9 cellular contexts compared by ENCODE assay signal in the genomic region with DNA sequence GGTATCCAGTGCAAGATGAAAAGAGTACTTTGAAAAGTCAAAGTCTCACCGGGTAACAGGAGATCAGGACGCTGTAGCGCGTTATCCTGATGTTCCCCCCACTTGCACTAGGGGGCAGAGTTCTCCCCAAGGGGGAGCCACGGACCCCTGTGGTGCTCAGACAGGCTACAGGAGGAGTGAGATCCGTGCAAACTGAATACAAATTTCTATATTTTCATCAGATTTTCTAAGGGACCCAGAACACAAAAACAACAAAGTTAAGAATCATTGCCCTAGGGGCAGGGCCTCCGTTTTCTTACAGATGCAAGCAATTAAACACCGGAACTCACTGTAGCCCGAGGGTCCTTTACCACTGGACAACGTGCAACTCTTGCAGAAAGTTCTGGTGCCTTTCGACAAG. TPM values are rescaled to one million over a fixed set of nuclear protein-coding genes. Genes with fewer than 3 reads are reported as not detected.
A peak's percentile ranks its signal among the peaks of the same experiment; 100 is the strongest.
DNase-seq lines count a peak whose midpoint lies in the region; ATAC-seq and TF ChIP-seq lines count a peak whose summit lies in the region.
"Had no signal": no experiment of that assay in that cellular context is flagged by ENCODE, and none has a peak within 500 bp of the region (broad histone marks: within the 10 kb centered on the region; RNA-seq: fewer than 3 reads in every experiment).

No MANE protein-coding gene starts in this region.

- no peak overlapping the region for H3K4me3 Mint-ChIP-seq in activated CD4-positive, alpha-beta memory T cell treated with anti-CD3 and anti-CD28 coated beads, Interleukin-2, amount 10 ng/mL, durations not matched to agents 7 days and 5 days

- no peaks in the 10 kb centered on the region for H3K9me3 Mint-ChIP-seq in activated CD4-positive, alpha-beta memory T cell treated with anti-CD3 and anti-CD28 coated beads, Interleukin-2, amount 10 ng/mL, durations not matched to agents 7 days and 5 days

- no peak overlapping the region for H3K27ac ChIP-seq in rectal smooth muscle tissue (ENCODE audit: low read depth, low read length)

- no peaks in the 10 kb centered on the region for H3K36me3 Mint-ChIP-seq in activated CD4-positive, alpha-beta memory T cell treated with anti-CD3 and anti-CD28 coated beads, Interleukin-2, amount 10 ng/mL, durations not matched to agents 7 days and 5 days (ENCODE audit: low read depth)
- H3K36me3 Mint-ChIP-seq: IgD-negative memory B cell had no signal

- peaks cover 6% of the 10 kb centered on the region for H3K4me1 ChIP-seq in rectal smooth muscle tissue (ENCODE audit: control insufficient read depth, insufficient read depth, low read length)

- TF ChIP-seq CTCF in GM10248 (IDR thresholded peaks at IDR 0.05; ENCODE audit: control extremely low read depth, extremely low read depth, low read depth, missing control alignments), result peak; percentile 43

- H3K9ac ChIP-seq in rectal smooth muscle tissue (ENCODE audit: low read length), result no peak overlapping the region

- H3K36me3 ChIP-seq in rectal smooth muscle tissue (ENCODE audit: control insufficient read depth, insufficient read depth, low read length), result no peaks in the 10 kb centered on the region

- H3K4me1 Mint-ChIP-seq in activated CD4-positive, alpha-beta memory T cell treated with anti-CD3 and anti-CD28 coated beads, Interleukin-2, amount 10 ng/mL, durations not matched to agents 7 days and 5 days, result peaks cover 11% of the 10 kb centered on the region

- peaks cover 45% of the 10 kb centered on the region for H3K27me3 Mint-ChIP-seq in activated CD4-positive, alpha-beta memory T cell treated with anti-CD3 and anti-CD28 coated beads, Interleukin-2, amount 10 ng/mL, durations not matched to agents 7 days and 5 days

- peaks cover 8% of the 10 kb centered on the region for H3K27me3 ChIP-seq in rectal smooth muscle tissue (ENCODE audit: control insufficient read depth, insufficient read depth, low read length)

- ATAC-seq in HG02571 (IDR thresholded peaks at IDR 0.05; ENCODE audit: unreplicated experiment), result peak; percentile 45

- POLR2A ChIA-PET in GM10248 (lab: Yijun Ruan, JAX), result no interaction called here
- POLR2A ChIA-PET in activated CD4-positive, alpha-beta memory T cell treated with anti-CD3 and anti-CD28 coated beads, Interleukin-2, amount 10 ng/mL, durations not matched to agents 7 days and 5 days (lab: Charles Lee), result no interaction called here

- CTCF ChIA-PET in GM10248 (lab: Yijun Ruan, JAX), result interaction anchor here (1.3 kb wide), 1 partner anchor 256 kb away, joined by 3 read pairs; no protein-coding TSS in a partner anchor
- CTCF ChIA-PET in activated CD4-positive, alpha-beta memory T cell treated with anti-CD3 and anti-CD28 coated beads, Interleukin-2, amount 10 ng/mL, durations not matched to agents 7 days and 5 days (lab: Charles Lee), result interaction anchor here (0.5 kb wide), 1 partner anchor 307 kb away, joined by 3 read pairs; no protein-coding TSS in a partner anchor

- H3K4me3 ChIP-seq in rectal smooth muscle tissue (ENCODE audit: low read length), result peak overlapping the region; percentile 78

- no peak overlapping the region for H3K27ac Mint-ChIP-seq in activated CD4-positive, alpha-beta memory T cell treated with anti-CD3 and anti-CD28 coated beads, Interleukin-2, amount 10 ng/mL, durations not matched to agents 7 days and 5 days

- DNase-seq in 8988T (peak; percentile 89), GM10248 (ENCODE audit: extremely low spot score) (peak; percentile 54), MV-4-11 (lab: John Stamatoyannopoulos, UW) (peak; percentile 61), glomerular visceral epithelial cell (ENCODE audit: extremely low spot score) (peak; percentile 78), cerebellum (ENCODE audit: low spot score) (no peak)
- peak; percentile 18 for DNase-seq in activated CD4-positive, alpha-beta memory T cell treated with anti-CD3 and anti-CD28 coated beads, Interleukin-2, amount 10 ng/mL, durations not matched to agents 7 days and 5 days

RNA-seq across cellular contexts. Expression of gene MYO10, which starts 2.0 kb away (rescaled TPM):
- total RNA-seq in activated CD4-positive, alpha-beta memory T cell treated with anti-CD3 and anti-CD28 coated beads, Interleukin-2, amount 10 ng/mL, durations not matched to agents 7 days and 5 days, result under 1 TPM in 1 of 2 experiments, not detected in 1; 0.23 TPM
- 21.7 TPM for total RNA-seq in cerebellum

Comparison
In these comparisons a context has a peak if more than half of its experiments do, and no peak if none do; other contexts are left out.
1. RNA of gene MYO10, which starts 2.0 kb away (total RNA-seq): 21.7 TPM in cerebellum (single experiment); 0.23 TPM in activated CD4-positive, alpha-beta memory T cell treated with anti-CD3 and anti-CD28 coated beads, Interleukin-2, amount 10 ng/mL, durations not matched to agents 7 days and 5 days; every median in the first group is over 10 times any median in the second.